Comparison of ENCODE assay signal across 17 cellular contexts in the genomic region with DNA sequence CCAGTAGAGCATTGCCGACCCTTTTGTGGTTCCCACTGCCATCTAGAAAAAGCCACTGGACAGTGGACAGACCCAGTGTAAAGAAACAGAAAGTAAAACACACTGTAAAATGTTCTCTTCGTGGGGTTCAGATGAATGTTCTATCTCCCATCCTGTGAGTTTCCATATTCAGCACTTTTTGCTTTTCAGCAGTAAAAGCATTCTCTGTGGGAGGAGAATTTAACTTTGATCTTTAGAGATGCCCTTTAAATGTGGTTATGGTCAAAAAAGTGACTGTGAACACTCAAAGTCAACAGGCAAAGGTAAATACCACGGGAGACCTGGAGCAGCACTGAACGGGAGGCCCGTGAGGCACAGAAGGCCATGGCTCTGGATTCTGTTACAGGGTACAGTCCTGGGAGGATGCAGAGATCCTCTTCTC. TPM values are rescaled to one million over a fixed set of nuclear protein-coding genes. Genes with fewer than 3 reads are reported as not detected.
DNase-seq lines count a peak whose midpoint lies in the region; ATAC-seq and TF ChIP-seq lines count a peak whose summit lies in the region.
"Had no signal": no experiment of that assay in that cellular context is flagged by ENCODE, and none has a peak within 500 bp of the region (broad histone marks: within the 10 kb centered on the region; RNA-seq: fewer than 3 reads in every experiment).

No MANE protein-coding gene starts in this region.

- TF ChIP-seq CTCF in activated CD8-positive, alpha-beta T cell treated with anti-CD3 and anti-CD28 coated beads for 36 hours (IDR thresholded peaks at IDR 0.05): no peak

- H3K27ac Mint-ChIP-seq in activated naive CD4-positive, alpha-beta T cell treated with anti-CD3 and anti-CD28 coated beads, Interleukin-2, amount 50 U/mL, for 72 hours: peak overlapping the region; percentile 73
- H3K27ac Mint-ChIP-seq in activated CD8-positive, alpha-beta T cell treated with anti-CD3 and anti-CD28 coated beads for 36 hours: peak overlapping the region; percentile 77
- peak overlapping the region; percentile 37 for H3K27ac Mint-ChIP-seq in memory B cell
- H3K27ac Mint-ChIP-seq: brain had no signal

- POLR2A ChIA-PET in activated CD8-positive, alpha-beta T cell treated with anti-CD3 and anti-CD28 coated beads for 36 hours (lab: Charles Lee): interaction anchor here (0.7 kb wide), 1 partner anchor 13 kb away, joined by 4 read pairs; no protein-coding TSS in a partner anchor

- no peaks in the 10 kb centered on the region for H3K9me3 Mint-ChIP-seq in activated naive CD4-positive, alpha-beta T cell treated with anti-CD3 and anti-CD28 coated beads, Interleukin-2, amount 50 U/mL, for 72 hours
- H3K9me3 Mint-ChIP-seq in activated CD8-positive, alpha-beta T cell treated with anti-CD3 and anti-CD28 coated beads for 36 hours: no peaks in the 10 kb centered on the region
- no peaks in the 10 kb centered on the region for H3K9me3 Mint-ChIP-seq in memory B cell
- H3K9me3 Mint-ChIP-seq: brain had no signal

- CTCF ChIA-PET in activated CD8-positive, alpha-beta T cell treated with anti-CD3 and anti-CD28 coated beads for 36 hours (lab: Charles Lee): interaction anchor here (3.4 kb wide), 1 partner anchor 10 kb away, joined by 11 read pairs; no protein-coding TSS in a partner anchor

- intact Hi-C loops in activated CD8-positive, alpha-beta T cell treated with anti-CD3 and anti-CD28 coated beads for 36 hours (cut with micrococcal nuclease): no loop called here

- no peaks in the 10 kb centered on the region for H3K27me3 Mint-ChIP-seq in activated CD8-positive, alpha-beta T cell treated with anti-CD3 and anti-CD28 coated beads for 36 hours
- H3K27me3 Mint-ChIP-seq in memory B cell: no peaks in the 10 kb centered on the region

- peaks cover 4 to 28% of the 10 kb centered on the region in 2 donors for H3K36me3 Mint-ChIP-seq in activated naive CD4-positive, alpha-beta T cell treated with anti-CD3 and anti-CD28 coated beads, Interleukin-2, amount 50 U/mL, for 72 hours
- peaks cover 17% of the 10 kb centered on the region for H3K36me3 Mint-ChIP-seq in activated CD8-positive, alpha-beta T cell treated with anti-CD3 and anti-CD28 coated beads for 36 hours (ENCODE audit: low read depth)
- H3K36me3 Mint-ChIP-seq in memory B cell: peaks cover 20% of the 10 kb centered on the region
- H3K36me3 Mint-ChIP-seq: brain had no signal

- peak overlapping the region; percentile 56 for H3K4me3 Mint-ChIP-seq in activated CD8-positive, alpha-beta T cell treated with anti-CD3 and anti-CD28 coated beads for 36 hours
- no peak overlapping the region for H3K4me3 Mint-ChIP-seq in memory B cell
- H3K4me3 Mint-ChIP-seq: brain had no signal

- peak; percentile 77 to 82 for ATAC-seq in activated naive CD4-positive, alpha-beta T cell treated with anti-CD3 and anti-CD28 coated beads, Interleukin-2, amount 50 U/mL, for 72 hours
- peak; percentile 75 for ATAC-seq in activated CD8-positive, alpha-beta T cell treated with anti-CD3 and anti-CD28 coated beads for 36 hours
- ATAC-seq in memory B cell (ENCODE audit: low read depth) (no peak), GM21515 (IDR thresholded peaks at IDR 0.05; ENCODE audit: unreplicated experiment) (no peak), SK-N-SH treated with all-trans-retinoic acid at 6 μM for 48 hours (no peak), GM18870 (IDR thresholded peaks at IDR 0.05; ENCODE audit: unreplicated experiment) (no peak)
- ATAC-seq: lower lobe of right lung had no signal

- no peak for DNase-seq in activated naive CD4-positive, alpha-beta T cell treated with anti-CD3 and anti-CD28 coated beads, Interleukin-2, amount 50 U/mL, for 72 hours (ENCODE audit: low spot score in 2 of 2)
- DNase-seq in activated naive CD4-positive, alpha-beta T cell treated with anti-CD3 and anti-CD28 coated beads, Interleukin-2, amount 50 U/mL, for 16 hours: no peak
- DNase-seq in activated CD8-positive, alpha-beta T cell treated with anti-CD3 and anti-CD28 coated beads for 36 hours: no peak
- DNase-seq in memory B cell (ENCODE audit: low spot score in 2 of 2) (no peak), NCI-H226 (no peak)
- DNase-seq: activated CD4-positive, alpha-beta T cell treated with anti-CD3 and anti-CD28 coated beads, Interleukin-2, amount 50 U/mL, for 4 hours; activated gamma-delta T cell treated with Interleukin-2 at 50 U/mL for 16 hours; esophagus squamous epithelium; GDM1; H7; lower lobe of right lung; NCI-H446; retina had no signal

- peaks cover 66% of the 10 kb centered on the region for H3K4me1 Mint-ChIP-seq in activated CD8-positive, alpha-beta T cell treated with anti-CD3 and anti-CD28 coated beads for 36 hours (ENCODE audit: low read depth)
- H3K4me1 Mint-ChIP-seq in memory B cell: peaks cover 39% of the 10 kb centered on the region

TF ChIP-seq in SK-N-SH treated with all-trans-retinoic acid at 6 μM for 48 hours, 23 proteins besides CTCF, POLR2A, EP300 and RAD21:
- TF ChIP-seq, protein P1, sequence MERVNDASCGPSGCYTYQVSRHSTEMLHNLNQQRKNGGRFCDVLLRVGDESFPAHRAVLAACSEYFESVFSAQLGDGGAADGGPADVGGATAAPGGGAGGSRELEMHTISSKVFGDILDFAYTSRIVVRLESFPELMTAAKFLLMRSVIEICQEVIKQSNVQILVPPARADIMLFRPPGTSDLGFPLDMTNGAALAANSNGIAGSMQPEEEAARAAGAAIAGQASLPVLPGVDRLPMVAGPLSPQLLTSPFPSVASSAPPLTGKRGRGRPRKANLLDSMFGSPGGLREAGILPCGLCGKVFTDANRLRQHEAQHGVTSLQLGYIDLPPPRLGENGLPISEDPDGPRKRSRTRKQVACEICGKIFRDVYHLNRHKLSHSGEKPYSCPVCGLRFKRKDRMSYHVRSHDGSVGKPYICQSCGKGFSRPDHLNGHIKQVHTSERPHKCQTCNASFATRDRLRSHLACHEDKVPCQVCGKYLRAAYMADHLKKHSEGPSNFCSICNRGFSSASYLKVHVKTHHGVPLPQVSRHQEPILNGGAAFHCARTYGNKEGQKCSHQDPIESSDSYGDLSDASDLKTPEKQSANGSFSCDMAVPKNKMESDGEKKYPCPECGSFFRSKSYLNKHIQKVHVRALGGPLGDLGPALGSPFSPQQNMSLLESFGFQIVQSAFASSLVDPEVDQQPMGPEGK (CRISPR knock-in tag; IDR thresholded peaks at IDR 0.05; ENCODE audit: borderline replicate concordance): no peak
- TF ChIP-seq ISL1 (CRISPR knock-in tag; IDR thresholded peaks at IDR 0.05) (no peak), ZNF8 (CRISPR knock-in tag; IDR thresholded peaks at IDR 0.05) (no peak), ZNF70 (CRISPR knock-in tag; IDR thresholded peaks at IDR 0.05) (no peak), RARB (CRISPR knock-in tag; IDR thresholded peaks at IDR 0.05) (no peak), ZNF565 (CRISPR knock-in tag; conservative IDR thresholded peaks at IDR 0.05; ENCODE audit: low read depth) (no peak), ARNTL (CRISPR knock-in tag; IDR thresholded peaks at IDR 0.05; ENCODE audit: borderline replicate concordance, low read depth) (no peak), GLIS3 (CRISPR knock-in tag; IDR thresholded peaks at IDR 0.05) (no peak), TCF4 (CRISPR knock-in tag; IDR thresholded peaks at IDR 0.05; ENCODE audit: borderline replicate concordance) (no peak), SNAI2 (CRISPR knock-in tag; IDR thresholded peaks at IDR 0.05) (no peak), ZFP3 (CRISPR knock-in tag; IDR thresholded peaks at IDR 0.05) (no peak), BACH2 (CRISPR knock-in tag; IDR thresholded peaks at IDR 0.05; ENCODE audit: borderline replicate concordance) (no peak), ESRRG (CRISPR knock-in tag; IDR thresholded peaks at IDR 0.05) (no peak), OSR1 (CRISPR knock-in tag; IDR thresholded peaks at IDR 0.05) (no peak)
- TF ChIP-seq, protein P2, sequence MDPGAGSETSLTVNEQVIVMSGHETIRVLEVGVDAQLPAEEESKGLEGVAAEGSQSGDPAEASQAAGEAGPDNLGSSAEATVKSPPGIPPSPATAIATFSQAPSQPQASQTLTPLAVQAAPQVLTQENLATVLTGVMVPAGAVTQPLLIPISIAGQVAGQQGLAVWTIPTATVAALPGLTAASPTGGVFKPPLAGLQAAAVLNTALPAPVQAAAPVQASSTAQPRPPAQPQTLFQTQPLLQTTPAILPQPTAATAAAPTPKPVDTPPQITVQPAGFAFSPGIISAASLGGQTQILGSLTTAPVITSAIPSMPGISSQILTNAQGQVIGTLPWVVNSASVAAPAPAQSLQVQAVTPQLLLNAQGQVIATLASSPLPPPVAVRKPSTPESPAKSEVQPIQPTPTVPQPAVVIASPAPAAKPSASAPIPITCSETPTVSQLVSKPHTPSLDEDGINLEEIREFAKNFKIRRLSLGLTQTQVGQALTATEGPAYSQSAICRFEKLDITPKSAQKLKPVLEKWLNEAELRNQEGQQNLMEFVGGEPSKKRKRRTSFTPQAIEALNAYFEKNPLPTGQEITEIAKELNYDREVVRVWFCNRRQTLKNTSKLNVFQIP (CRISPR knock-in tag; IDR thresholded peaks at IDR 0.05; ENCODE audit: borderline replicate concordance, low read depth): no peak
- TF ChIP-seq, protein P3, sequence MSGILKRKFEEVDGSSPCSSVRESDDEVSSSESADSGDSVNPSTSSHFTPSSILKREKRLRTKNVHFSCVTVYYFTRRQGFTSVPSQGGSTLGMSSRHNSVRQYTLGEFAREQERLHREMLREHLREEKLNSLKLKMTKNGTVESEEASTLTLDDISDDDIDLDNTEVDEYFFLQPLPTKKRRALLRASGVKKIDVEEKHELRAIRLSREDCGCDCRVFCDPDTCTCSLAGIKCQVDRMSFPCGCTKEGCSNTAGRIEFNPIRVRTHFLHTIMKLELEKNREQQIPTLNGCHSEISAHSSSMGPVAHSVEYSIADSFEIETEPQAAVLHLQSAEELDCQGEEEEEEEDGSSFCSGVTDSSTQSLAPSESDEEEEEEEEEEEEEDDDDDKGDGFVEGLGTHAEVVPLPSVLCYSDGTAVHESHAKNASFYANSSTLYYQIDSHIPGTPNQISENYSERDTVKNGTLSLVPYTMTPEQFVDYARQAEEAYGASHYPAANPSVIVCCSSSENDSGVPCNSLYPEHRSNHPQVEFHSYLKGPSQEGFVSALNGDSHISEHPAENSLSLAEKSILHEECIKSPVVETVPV (CRISPR knock-in tag; IDR thresholded peaks at IDR 0.05): no peak
TF ChIP-seq in SK-N-SH treated with all-trans-retinoic acid at 6 μM for 48 hours: peak in this region for 0.

RNA-seq across cellular contexts. Expression of a gene that starts 53.9 kb away (rescaled TPM):
- 10 to 100 TPM; 44.4 to 69.4 TPM for total RNA-seq in activated naive CD4-positive, alpha-beta T cell treated with anti-CD3 and anti-CD28 coated beads, Interleukin-2, amount 50 U/mL, for 72 hours
- total RNA-seq in activated CD8-positive, alpha-beta T cell treated with anti-CD3 and anti-CD28 coated beads for 36 hours: 10 to 100 TPM; 43.8 to 47.8 TPM

Comparison
In these comparisons a context has a peak if more than half of its experiments do, and no peak if none do; other contexts are left out.
1. ATAC-seq: peak in activated naive CD4-positive, alpha-beta T cell treated with anti-CD3 and anti-CD28 coated beads, Interleukin-2, amount 50 U/mL, for 72 hours (2 of 2) and activated CD8-positive, alpha-beta T cell treated with anti-CD3 and anti-CD28 coated beads for 36 hours (single experiment); none in memory B cell (single experiment), GM21515 (single experiment), SK-N-SH treated with all-trans-retinoic acid at 6 μM for 48 hours (single experiment) and GM18870 (single experiment).
2. Peak in every context shown above with its lines, with median percentiles within 50 percentile points of each other: H3K27ac Mint-ChIP-seq.